In the genomic region with DNA sequence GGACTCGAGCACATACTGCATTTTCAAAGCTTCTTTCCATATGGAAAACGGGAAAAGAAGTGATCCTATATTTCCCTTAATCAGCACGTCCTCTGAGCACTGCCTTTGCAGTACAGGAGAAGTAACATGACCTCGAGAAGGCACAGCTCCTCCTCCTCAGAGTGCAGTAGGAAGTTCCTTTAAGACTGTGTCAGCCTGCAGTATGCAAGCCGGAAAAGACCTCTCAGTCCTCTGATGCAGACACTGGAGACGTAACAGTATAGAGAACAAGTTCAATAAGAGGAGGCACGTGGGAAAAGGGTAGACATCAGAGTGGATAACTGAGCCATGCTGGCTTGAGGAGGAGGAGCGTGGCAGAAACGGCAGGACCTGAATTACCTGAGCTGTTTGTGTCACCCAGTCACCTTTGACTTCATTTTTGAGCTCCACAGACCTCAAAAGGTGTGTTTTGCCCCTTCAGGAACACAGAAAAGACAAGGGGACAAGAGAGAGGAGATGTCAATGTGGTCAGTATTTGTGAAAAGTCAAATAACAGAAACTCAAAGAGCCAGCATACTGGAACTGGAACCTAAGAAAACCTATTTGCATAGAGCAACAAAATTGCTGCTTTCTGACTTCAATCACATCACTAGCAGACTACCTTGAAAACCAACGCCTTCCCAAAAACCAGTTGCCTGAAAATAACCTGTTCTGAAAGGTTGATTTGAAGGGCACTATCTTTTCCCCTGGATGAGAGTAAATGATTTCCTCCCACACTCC, we compare ENCODE assay signal across 8 cellular contexts. TPM values are rescaled to one million over a fixed set of nuclear protein-coding genes. Genes with fewer than 3 reads are reported as not detected.
A peak's percentile ranks its signal among the peaks of the same experiment; 100 is the strongest.
DNase-seq lines count a peak whose midpoint lies in the region; ATAC-seq and TF ChIP-seq lines count a peak whose summit lies in the region.

No MANE protein-coding gene starts in this region.

- H3K9ac ChIP-seq in iPS-20b (ENCODE audit: low read depth, low read length): peak overlapping the region; percentile 23; the same call in 1 of the 2 replicates

- intact Hi-C loops in ascending aorta (cut with DNase I): no loop called here

- H3K9me3 ChIP-seq in ascending aorta (no peaks in the 10 kb centered on the region), iPS-20b (ENCODE audit: insufficient read depth, low read depth, low read length) (no peaks in the 10 kb centered on the region), BE2C (no peaks in the 10 kb centered on the region)

- H3K4me3 ChIP-seq in ascending aorta (no peak overlapping the region), iPS-20b (ENCODE audit: low read length) (no peak overlapping the region), BE2C (ENCODE audit: low read depth, low read length) (no peak overlapping the region)

- TF ChIP-seq CTCF in ascending aorta (IDR thresholded peaks at IDR 0.05) (no peak), BE2C (IDR thresholded peaks at IDR 0.05; ENCODE audit: low read depth, low read length) (no peak)

- H3K36me3 Mint-ChIP-seq in stimulated activated effector memory CD8-positive, alpha-beta T cell treated with anti-CD3 and anti-CD28 coated beads, Interleukin-12 subunit alpha, Interleukin-12 subunit beta, amount 100 ng/mL, for 72 hours: peaks cover 38% of the 10 kb centered on the region

- DNase-seq in 8988T (peak; percentile 52), OCI-M1 (lab: John Stamatoyannopoulos, UW) (peak; percentile 74), ascending aorta (ENCODE audit: low spot score in 2 of 2) (no peak), BE2C (no peak)
- peak in 1 of 2 donors; percentile 59 for DNase-seq in stimulated activated effector memory CD8-positive, alpha-beta T cell treated with anti-CD3 and anti-CD28 coated beads, Interleukin-12 subunit alpha, Interleukin-12 subunit beta, amount 100 ng/mL, for 72 hours (ENCODE audit: low spot score in 2 of 2)

- H3K27ac ChIP-seq in ascending aorta (peak overlapping the region; percentile 9 to 29), iPS-20b (ENCODE audit: low read length) (no peak overlapping the region)

- peaks cover 0 to 7% of the 10 kb centered on the region in 2 donors for H3K36me3 ChIP-seq in ascending aorta
- H3K36me3 ChIP-seq in iPS-20b (ENCODE audit: insufficient read depth, low read depth, low read length): no peaks in the 10 kb centered on the region
- H3K36me3 ChIP-seq in BE2C: peaks cover 4% of the 10 kb centered on the region; the same call in 1 of the 2 replicates

- peak; percentile 72 for ATAC-seq in GM18861 (IDR thresholded peaks at IDR 0.05; ENCODE audit: unreplicated experiment)
- ATAC-seq in HG02981 (IDR thresholded peaks at IDR 0.05; ENCODE audit: unreplicated experiment): peak; percentile 44
- peak; percentile 93 for ATAC-seq in stimulated activated effector memory CD8-positive, alpha-beta T cell treated with anti-CD3 and anti-CD28 coated beads, Interleukin-12 subunit alpha, Interleukin-12 subunit beta, amount 100 ng/mL, for 72 hours

- peaks cover 5 to 41% of the 10 kb centered on the region in 2 donors for H3K4me1 ChIP-seq in ascending aorta
- peaks cover 31% of the 10 kb centered on the region for H3K4me1 ChIP-seq in iPS-20b (ENCODE audit: insufficient read depth, low read length)
- H3K4me1 ChIP-seq in BE2C: peaks cover 9% of the 10 kb centered on the region

- peak overlapping the region; percentile 89 for H3K27ac Mint-ChIP-seq in stimulated activated effector memory CD8-positive, alpha-beta T cell treated with anti-CD3 and anti-CD28 coated beads, Interleukin-12 subunit alpha, Interleukin-12 subunit beta, amount 100 ng/mL, for 72 hours

- no peaks in the 10 kb centered on the region for H3K9me3 Mint-ChIP-seq in stimulated activated effector memory CD8-positive, alpha-beta T cell treated with anti-CD3 and anti-CD28 coated beads, Interleukin-12 subunit alpha, Interleukin-12 subunit beta, amount 100 ng/mL, for 72 hours

- peaks cover 90% of the 10 kb centered on the region for H3K4me1 Mint-ChIP-seq in stimulated activated effector memory CD8-positive, alpha-beta T cell treated with anti-CD3 and anti-CD28 coated beads, Interleukin-12 subunit alpha, Interleukin-12 subunit beta, amount 100 ng/mL, for 72 hours

- peak overlapping the region; percentile 50 for H3K4me3 Mint-ChIP-seq in stimulated activated effector memory CD8-positive, alpha-beta T cell treated with anti-CD3 and anti-CD28 coated beads, Interleukin-12 subunit alpha, Interleukin-12 subunit beta, amount 100 ng/mL, for 72 hours

- H3K27me3 ChIP-seq in ascending aorta: no peaks in the 10 kb centered on the region
- no peaks in the 10 kb centered on the region for H3K27me3 ChIP-seq in iPS-20b (ENCODE audit: insufficient read depth, low read length)
- H3K27me3 ChIP-seq in BE2C: no peaks in the 10 kb centered on the region

RNA-seq across cellular contexts. Expression of a gene that starts 20.8 kb away (rescaled TPM):
- total RNA-seq in ascending aorta: 39.6 TPM
- polyA plus RNA-seq in BE2C (2012; ENCODE audit: insufficient read depth, insufficient read length, low read depth): 10.5 TPM

Comparison
In these comparisons a context has a peak if more than half of its experiments do, and no peak if none do; other contexts are left out.
1. DNase-seq: peak in 8988T (single experiment) and OCI-M1 (single experiment); none in ascending aorta (0 of 2) and BE2C (single experiment).
2. Peak in every context shown above with its lines, with median percentiles within 50 percentile points of each other: ATAC-seq.